ENCODE assay signal across 1 cellular context in genomic region chr17:60496051-60496450, GRCh38.
TF ChIP-seq lines count a peak whose summit lies in the region.

No MANE protein-coding gene starts in this region.

TF ChIP-seq in IMR-90, 13 proteins besides CTCF, POLR2A, EP300 and RAD21 (continued from another document):
- TF ChIP-seq ELK1 (IDR thresholded peaks at IDR 0.05; ENCODE audit: borderline replicate concordance, low read depth, low read length): no peak
